Comparison of ENCODE assay signal across 8 cellular contexts in the genomic region with DNA sequence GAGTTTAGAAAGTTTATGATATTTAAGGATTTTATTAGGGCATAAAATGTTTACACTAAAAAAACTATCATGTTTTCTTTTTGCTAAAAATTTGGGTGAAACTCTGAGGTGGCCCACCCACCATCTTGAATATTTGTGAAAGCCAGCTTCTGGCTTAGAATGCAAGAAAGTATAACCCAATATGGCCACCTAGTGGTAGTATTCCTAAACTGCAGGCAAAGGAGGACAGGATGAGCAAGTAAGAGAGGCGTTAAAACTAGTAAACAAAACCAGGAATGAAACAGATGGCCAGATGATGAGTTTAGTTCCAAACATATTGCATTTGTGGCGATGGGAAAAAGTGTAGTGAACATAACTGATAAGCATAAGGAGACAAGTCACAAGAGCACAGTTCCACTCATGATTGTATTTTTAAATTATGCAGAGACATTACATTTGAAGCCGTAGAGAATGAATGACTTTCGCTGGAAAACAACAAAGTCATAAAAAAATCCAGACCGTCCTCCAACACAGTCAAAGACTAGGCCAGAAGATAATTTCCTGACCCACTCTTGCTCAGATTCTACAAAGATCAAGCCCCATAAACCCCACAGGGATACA.
DNase-seq lines count a peak whose midpoint lies in the region; ATAC-seq, FAIRE-seq and TF ChIP-seq lines count a peak whose summit lies in the region.

No MANE protein-coding gene starts in this region.

- peak; percentile 94 for TF ChIP-seq CTCF in CD14-positive monocyte (IDR thresholded peaks at IDR 0.05)
- peak; percentile 85 for TF ChIP-seq CTCF in activated CD8-positive, alpha-beta T cell treated with anti-CD3 and anti-CD28 coated beads for 36 hours (IDR thresholded peaks at IDR 0.05)
- peak; percentile 77 for TF ChIP-seq CTCF in parathyroid adenoma (IDR thresholded peaks at IDR 0.05)

- POLR2A ChIA-PET in activated CD8-positive, alpha-beta T cell treated with anti-CD3 and anti-CD28 coated beads for 36 hours (lab: Charles Lee): no interaction called here

- no peak overlapping the region for H3K9ac ChIP-seq in parathyroid adenoma

- peaks cover 0 to 1% (median 0%) of the 10 kb centered on the region in 3 donors for H3K27me3 Mint-ChIP-seq in CD14-positive monocyte (ENCODE audit: low read depth in 3 of 3)
- H3K27me3 Mint-ChIP-seq in activated CD8-positive, alpha-beta T cell treated with anti-CD3 and anti-CD28 coated beads for 36 hours: no peaks in the 10 kb centered on the region

- peak; percentile 95 for ATAC-seq in HG03342 (IDR thresholded peaks at IDR 0.05; ENCODE audit: unreplicated experiment)
- ATAC-seq in activated CD8-positive, alpha-beta T cell treated with anti-CD3 and anti-CD28 coated beads for 36 hours: peak; percentile 77

- H2AFZ ChIP-seq in parathyroid adenoma: no peak overlapping the region

- H3K79me2 ChIP-seq in parathyroid adenoma: no peaks in the 10 kb centered on the region

- no peaks in the 10 kb centered on the region for H3K27me3 ChIP-seq in parathyroid adenoma (ENCODE audit: control insufficient read depth, insufficient read depth, low read length)

- H3K27ac ChIP-seq in parathyroid adenoma: no peak overlapping the region

- intact Hi-C loops in CD14-positive monocyte (cut with micrococcal nuclease): loop anchor here in 1 of 2 donors (5.0 kb wide), 1 partner anchor 199 kb away; no protein-coding TSS in a partner anchor
- intact Hi-C loops in activated CD8-positive, alpha-beta T cell treated with anti-CD3 and anti-CD28 coated beads for 36 hours (cut with micrococcal nuclease): loop anchor here (2.0 to 5.0 kb wide), 2 partner anchors 54 to 197 kb away; no protein-coding TSS in a partner anchor

- H3K4me3 ChIP-seq in parathyroid adenoma (ENCODE audit: low read depth, low read length): no peak overlapping the region

- H3K9me3 Mint-ChIP-seq in CD14-positive monocyte: peaks cover 0 to 3% (median 0%) of the 10 kb centered on the region in 7 donors
- H3K9me3 Mint-ChIP-seq in activated CD8-positive, alpha-beta T cell treated with anti-CD3 and anti-CD28 coated beads for 36 hours: peaks cover under 1% of the 10 kb centered on the region

- peaks cover 14 to 23% of the 10 kb centered on the region in 2 donors for H3K36me3 Mint-ChIP-seq in CD14-positive monocyte
- H3K36me3 Mint-ChIP-seq in activated CD8-positive, alpha-beta T cell treated with anti-CD3 and anti-CD28 coated beads for 36 hours (ENCODE audit: low read depth): peaks cover 9% of the 10 kb centered on the region

- no peak overlapping the region for H3K4me3 Mint-ChIP-seq in CD14-positive monocyte
- H3K4me3 Mint-ChIP-seq in activated CD8-positive, alpha-beta T cell treated with anti-CD3 and anti-CD28 coated beads for 36 hours: no peak overlapping the region

- H3K36me3 ChIP-seq in parathyroid adenoma (ENCODE audit: control insufficient read depth, insufficient read depth, low read length): no peaks in the 10 kb centered on the region

- CTCF ChIA-PET in activated CD8-positive, alpha-beta T cell treated with anti-CD3 and anti-CD28 coated beads for 36 hours (lab: Charles Lee): interaction anchor here (0.7 to 3.2 kb wide), 28 partner anchors 8 to 1224 kb away, joined by 3 to 42 read pairs (median 3); no protein-coding TSS in a partner anchor

- H3K9me3 ChIP-seq in parathyroid adenoma (ENCODE audit: control insufficient read depth, low read length): no peaks in the 10 kb centered on the region

- FAIRE-seq in GM18507 (lab: Jason Lieb, UNC): peak; percentile 73
- FAIRE-seq in frontal cortex (lab: Jason Lieb, UNC): peak; percentile 84

- H3K27ac Mint-ChIP-seq in CD14-positive monocyte: no peak overlapping the region
- no peak overlapping the region for H3K27ac Mint-ChIP-seq in activated CD8-positive, alpha-beta T cell treated with anti-CD3 and anti-CD28 coated beads for 36 hours

- no peaks in the 10 kb centered on the region for H3K4me1 Mint-ChIP-seq in CD14-positive monocyte
- no peaks in the 10 kb centered on the region for H3K4me1 Mint-ChIP-seq in activated CD8-positive, alpha-beta T cell treated with anti-CD3 and anti-CD28 coated beads for 36 hours (ENCODE audit: low read depth)

- DNase-seq in CD14-positive monocyte (ENCODE audit: low spot score) (no peak), GM18507 (ENCODE audit: extremely low spot score, insufficient read length, low read depth) (peak; percentile 32), NCI-H526 (lab: John Stamatoyannopoulos, UW) (peak; percentile 34 to 77), frontal cortex (ENCODE audit: low spot score in 2 of 2) (peak; percentile 12 to 45), NK-92 (lab: John Stamatoyannopoulos, UW; ENCODE audit: unreplicated experiment) (no peak)
- DNase-seq in activated CD8-positive, alpha-beta T cell treated with anti-CD3 and anti-CD28 coated beads for 36 hours: peak; percentile 55

- no peaks in the 10 kb centered on the region for H3K4me1 ChIP-seq in parathyroid adenoma

- no peak overlapping the region for H3K4me2 ChIP-seq in parathyroid adenoma (ENCODE audit: low read length)

Comparison
In these comparisons a context has a peak if more than half of its experiments do, and no peak if none do; other contexts are left out.
1. DNase-seq: peak in GM18507 (single experiment), NCI-H526 (2 of 2), activated CD8-positive, alpha-beta T cell treated with anti-CD3 and anti-CD28 coated beads for 36 hours (single experiment) and frontal cortex (2 of 2); none in CD14-positive monocyte (single experiment) and NK-92 (single experiment).
2. Peak in every context shown above with its lines, with median percentiles within 50 percentile points of each other: CTCF ChIP-seq.